In the genomic region with DNA sequence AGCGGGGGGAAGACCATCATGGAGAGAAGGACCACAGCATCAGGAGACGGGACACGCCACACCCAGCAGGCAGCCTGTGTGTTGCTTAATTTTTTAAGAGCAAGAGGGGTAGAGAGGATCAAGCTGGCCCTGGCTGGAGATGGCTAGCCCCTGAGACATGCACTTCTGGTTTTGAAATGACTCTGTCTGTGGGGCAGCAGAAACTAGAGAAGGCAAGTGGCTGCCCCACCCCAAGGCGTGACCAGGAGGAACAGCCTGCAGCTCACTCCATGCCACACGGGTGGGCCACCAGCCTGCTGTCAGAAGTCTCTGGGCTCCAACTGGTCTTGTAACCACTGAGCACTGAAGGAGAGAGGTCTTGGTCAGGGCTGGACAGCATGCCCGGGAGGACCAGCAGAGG, we compare ENCODE assay signal across 14 cellular contexts.
DNase-seq lines count a peak whose midpoint lies in the region; ATAC-seq, FAIRE-seq and TF ChIP-seq lines count a peak whose summit lies in the region.
"Had no signal": no experiment of that assay in that cellular context is flagged by ENCODE, and none has a peak within 500 bp of the region (broad histone marks: within the 10 kb centered on the region; RNA-seq: fewer than 3 reads in every experiment).

No MANE protein-coding gene starts in this region.

- H3K9me3 Mint-ChIP-seq in MCF 10A (ENCODE audit: unreplicated experiment): no peaks in the 10 kb centered on the region
- H3K9me3 Mint-ChIP-seq in central memory CD8-positive, alpha-beta T cell: no peaks in the 10 kb centered on the region
- no peaks in the 10 kb centered on the region for H3K9me3 Mint-ChIP-seq in type B pancreatic cell

- H3K36me3 Mint-ChIP-seq in MCF 10A (ENCODE audit: insufficient read depth, unreplicated experiment) (peaks cover 12% of the 10 kb centered on the region), type B pancreatic cell (peaks cover 9% of the 10 kb centered on the region)
- peaks cover 11% of the 10 kb centered on the region for H3K36me3 Mint-ChIP-seq in central memory CD8-positive, alpha-beta T cell (ENCODE audit: insufficient read depth)

- DNase-seq in breast epithelium (ENCODE audit: low spot score in 2 of 2): no peak
- no peak for DNase-seq in MCF 10A (ENCODE audit: unreplicated experiment)
- no peak for DNase-seq in central memory CD8-positive, alpha-beta T cell (ENCODE audit: low spot score in 2 of 2)
- no peak for DNase-seq in type B pancreatic cell (ENCODE audit: extremely low spot score, unreplicated experiment)
- DNase-seq in HTR-8/SVneo (ENCODE audit: insufficient read length, low spot score): no peak
- DNase-seq in NCI-H510A treated with DMSO at 0.1 percent for 48 hours (lab: John Stamatoyannopoulos, UW): no peak
- no peak for DNase-seq in amniotic stem cell (lab: John Stamatoyannopoulos, UW)
- DNase-seq: activated CD8-positive, alpha-beta memory T cell treated with anti-CD3 and anti-CD28 coated beads for 24 hours; DMS153; NCI-H1048; NCI-H345; Peyer's patch had no signal

- H3K9me3 ChIP-seq in breast epithelium: no peaks in the 10 kb centered on the region
- H3K9me3 ChIP-seq: Peyer's patch had no signal

- peaks cover 8% of the 10 kb centered on the region for H3K4me1 Mint-ChIP-seq in MCF 10A (ENCODE audit: insufficient read depth, unreplicated experiment)
- peaks cover 18% of the 10 kb centered on the region for H3K4me1 Mint-ChIP-seq in central memory CD8-positive, alpha-beta T cell
- H3K4me1 Mint-ChIP-seq in type B pancreatic cell (ENCODE audit: unreplicated experiment): peaks cover 16% of the 10 kb centered on the region

- peak; percentile 23 for ATAC-seq in HG03432 (IDR thresholded peaks at IDR 0.05; ENCODE audit: unreplicated experiment)
- no peak for ATAC-seq in central memory CD8-positive, alpha-beta T cell (replicated peaks; ENCODE audit: extremely low read depth, poor library complexity, severe bottlenecking)

- H3K4me3 ChIP-seq in breast epithelium: no peak overlapping the region
- H3K4me3 ChIP-seq: Peyer's patch had no signal

- TF ChIP-seq CTCF in breast epithelium (IDR thresholded peaks at IDR 0.05) (no peak), MCF 10A (IDR thresholded peaks at IDR 0.05; ENCODE audit: unreplicated experiment) (no peak), type B pancreatic cell (conservative IDR thresholded peaks at IDR 0.05) (no peak)

- H3K27me3 ChIP-seq in breast epithelium: no peaks in the 10 kb centered on the region
- H3K27me3 ChIP-seq: Peyer's patch had no signal

- CTCF ChIA-PET in MCF 10A (lab: Yijun Ruan, JAX): interaction anchor here (0.6 to 0.9 kb wide), 2 partner anchors 18 to 74 kb away, joined by 3 to 4 read pairs; no protein-coding TSS in a partner anchor

- POLR2A ChIA-PET in MCF 10A (lab: Yijun Ruan, JAX): no interaction called here

- no peak for FAIRE-seq in HTR-8/SVneo (lab: Jason Lieb, UNC)
- FAIRE-seq: colon had no signal

- H3K4me1 ChIP-seq in breast epithelium: peaks cover 0 to 6% of the 10 kb centered on the region in 2 donors

- no peak overlapping the region for H3K27ac Mint-ChIP-seq in MCF 10A (ENCODE audit: low read depth, unreplicated experiment)
- H3K27ac Mint-ChIP-seq in central memory CD8-positive, alpha-beta T cell (ENCODE audit: low read depth): peak overlapping the region; percentile 61
- peak overlapping the region; percentile 31 for H3K27ac Mint-ChIP-seq in type B pancreatic cell

- peak overlapping the region; percentile 35 to 61 for H3K27ac ChIP-seq in breast epithelium

- H3K36me3 ChIP-seq in breast epithelium: no peaks in the 10 kb centered on the region

- intact Hi-C loops in breast epithelium (cut with DNase I; ENCODE audit: low total_unique reads) (no loop called here), MCF 10A (cut with micrococcal nuclease) (no loop called here)

- TF ChIP-seq POLR2A in breast epithelium (IDR thresholded peaks at IDR 0.05): no peak

- H3K27me3 Mint-ChIP-seq in MCF 10A (ENCODE audit: insufficient read depth, unreplicated experiment) (no peaks in the 10 kb centered on the region), type B pancreatic cell (no peaks in the 10 kb centered on the region)
- no peaks in the 10 kb centered on the region for H3K27me3 Mint-ChIP-seq in central memory CD8-positive, alpha-beta T cell

- H3K4me3 Mint-ChIP-seq in MCF 10A (ENCODE audit: unreplicated experiment) (no peak overlapping the region), type B pancreatic cell (no peak overlapping the region)
- no peak overlapping the region for H3K4me3 Mint-ChIP-seq in central memory CD8-positive, alpha-beta T cell

- BruUV-seq in MCF 10A (replicated peaks; lab: Mats Ljungman, UMichigan): no TSS peak
